In the genomic region with DNA sequence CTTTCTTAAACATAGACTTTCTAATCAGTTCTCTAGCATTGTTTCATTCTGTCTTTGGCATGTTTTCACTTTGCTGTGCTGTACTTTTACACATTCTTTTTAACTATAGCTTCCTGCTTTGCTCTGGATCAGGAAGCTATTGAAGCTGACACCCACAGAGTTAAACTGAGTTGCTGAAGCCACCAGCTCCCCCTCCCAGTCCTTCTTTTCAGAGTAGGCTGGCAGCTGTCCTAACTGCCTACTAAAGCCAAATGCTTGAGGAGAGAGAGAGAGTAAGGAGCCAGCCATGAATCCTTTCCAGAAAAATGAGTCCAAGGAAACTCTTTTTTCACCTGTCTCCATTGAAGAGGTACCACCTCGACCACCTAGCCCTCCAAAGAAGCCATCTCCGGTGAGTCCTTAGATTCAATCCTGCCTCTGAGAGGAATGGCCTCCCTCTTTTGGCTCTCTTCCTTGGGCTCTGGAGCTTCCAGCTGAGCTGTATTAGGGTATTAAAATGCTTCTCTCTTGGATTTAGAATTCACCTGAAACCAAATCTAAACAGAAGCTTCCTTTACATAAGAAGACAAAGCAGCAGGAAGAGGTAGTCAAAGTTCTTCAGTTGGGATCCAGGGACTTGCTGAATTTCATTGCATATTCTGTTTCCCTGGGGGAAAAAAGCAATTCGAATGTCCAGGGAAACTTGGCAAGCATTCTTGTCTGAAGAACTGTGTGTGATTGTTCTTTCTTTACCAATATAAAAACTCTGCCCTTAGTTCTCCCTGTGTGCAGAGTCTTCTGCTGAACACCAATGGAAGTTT, we compare ENCODE assay signal across 9 cellular contexts. TPM values are rescaled to one million over a fixed set of nuclear protein-coding genes. Genes with fewer than 3 reads are reported as not detected.
DNase-seq lines count a peak whose midpoint lies in the region; ATAC-seq and TF ChIP-seq lines count a peak whose summit lies in the region.
"Had no signal": no experiment of that assay in that cellular context is flagged by ENCODE, and none has a peak within 500 bp of the region (broad histone marks: within the 10 kb centered on the region; RNA-seq: fewer than 3 reads in every experiment).

A gene with protein sequence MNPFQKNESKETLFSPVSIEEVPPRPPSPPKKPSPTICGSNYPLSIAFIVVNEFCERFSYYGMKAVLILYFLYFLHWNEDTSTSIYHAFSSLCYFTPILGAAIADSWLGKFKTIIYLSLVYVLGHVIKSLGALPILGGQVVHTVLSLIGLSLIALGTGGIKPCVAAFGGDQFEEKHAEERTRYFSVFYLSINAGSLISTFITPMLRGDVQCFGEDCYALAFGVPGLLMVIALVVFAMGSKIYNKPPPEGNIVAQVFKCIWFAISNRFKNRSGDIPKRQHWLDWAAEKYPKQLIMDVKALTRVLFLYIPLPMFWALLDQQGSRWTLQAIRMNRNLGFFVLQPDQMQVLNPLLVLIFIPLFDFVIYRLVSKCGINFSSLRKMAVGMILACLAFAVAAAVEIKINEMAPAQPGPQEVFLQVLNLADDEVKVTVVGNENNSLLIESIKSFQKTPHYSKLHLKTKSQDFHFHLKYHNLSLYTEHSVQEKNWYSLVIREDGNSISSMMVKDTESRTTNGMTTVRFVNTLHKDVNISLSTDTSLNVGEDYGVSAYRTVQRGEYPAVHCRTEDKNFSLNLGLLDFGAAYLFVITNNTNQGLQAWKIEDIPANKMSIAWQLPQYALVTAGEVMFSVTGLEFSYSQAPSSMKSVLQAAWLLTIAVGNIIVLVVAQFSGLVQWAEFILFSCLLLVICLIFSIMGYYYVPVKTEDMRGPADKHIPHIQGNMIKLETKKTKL (plus strand): TSS at position 211 of the 800 bp plus-strand sequence. CDS start 76 bp downstream, at position 287.

- no peak within 1 kb of the TSS for H3K4ac ChIP-seq in H9 (ENCODE audit: low read depth, low read length)

- WGBS in H9 (ENCODE audit: extremely low coverage, insufficient read length, low lambda C conversion rate): no CpG with 5 or more reads among the region's 3 CpGs

- no peaks in the 10 kb centered on the region for H3K27me3 ChIP-seq in H9 (ENCODE audit: insufficient read depth, low read length)
- no peaks in the 10 kb centered on the region for H3K27me3 ChIP-seq in iPS-20b (ENCODE audit: insufficient read depth, low read length)
- H3K27me3 ChIP-seq: SJSA1 had no signal

- peak within 1 kb of the TSS; percentile 49 for H3K4me2 ChIP-seq in H9 (ENCODE audit: insufficient read depth, insufficient read length, low read length)

- no peak within 1 kb of the TSS for H3K23ac ChIP-seq in H9 (ENCODE audit: insufficient read length, low read depth, low read length)

- H3K36me3 Mint-ChIP-seq in H9 (ENCODE audit: insufficient read depth in 1 of 3, low read depth in 3 of 3) (peaks cover 9 to 15% (median 9%) of the 10 kb centered on the region in 3 experiments; a peak in 6 of 7 replicates), natural killer cell (no peaks in the 10 kb centered on the region)

- peaks cover 42 to 50% of the 10 kb centered on the region in 2 experiments for H3K4me1 Mint-ChIP-seq in H9
- no peaks in the 10 kb centered on the region for H3K4me1 Mint-ChIP-seq in natural killer cell

- no peaks in the 10 kb centered on the region for H4K20me1 ChIP-seq in H9 (ENCODE audit: control insufficient read depth, insufficient read depth, insufficient read length)

- H3K4me3 ChIP-seq in iPS-20b (ENCODE audit: low read length): peak within 1 kb of the TSS; percentile 66
- H3K4me3 ChIP-seq: SJSA1 had no signal

- H3K36me3 ChIP-seq in iPS-20b (ENCODE audit: insufficient read depth, low read depth, low read length): no peaks in the 10 kb centered on the region
- H3K36me3 ChIP-seq: SJSA1 had no signal

- H3K56ac ChIP-seq in H9 (ENCODE audit: insufficient read length, low read depth, low read length): no peak within 1 kb of the TSS

- no peaks in the 10 kb centered on the region for H3K23me2 ChIP-seq in H9 (ENCODE audit: insufficient read length, low read depth, low read length, poor library complexity, severe bottlenecking)

- H3K27me3 Mint-ChIP-seq in H9 (ENCODE audit: low read depth): no peaks in the 10 kb centered on the region
- no peaks in the 10 kb centered on the region for H3K27me3 Mint-ChIP-seq in natural killer cell (ENCODE audit: low read depth in 2 of 2)

- peak within 1 kb of the TSS; percentile 65 for H3K18ac ChIP-seq in H9 (ENCODE audit: insufficient read length, low read depth, low read length)

- no peak within 1 kb of the TSS for H2BK15ac ChIP-seq in H9 (ENCODE audit: low read depth, low read length)

- H2BK12ac ChIP-seq in H9 (ENCODE audit: insufficient read length, low read depth, low read length): no peak within 1 kb of the TSS

- no peak within 1 kb of the TSS for H4K8ac ChIP-seq in H9 (replicated peaks; ENCODE audit: insufficient read length, low read depth, low read length)

- peak within 1 kb of the TSS; percentile 34 to 66 for H3K4me3 Mint-ChIP-seq in H9
- H3K4me3 Mint-ChIP-seq in natural killer cell: no peak within 1 kb of the TSS

- DNase-seq in H9: peak; percentile 33
- peak in 19 of 61 donors; percentile 1 to 47 (median 8) for DNase-seq in caudate nucleus (lab: John Stamatoyannopoulos, UW)
- peak; percentile 49 for DNase-seq in putamen (ENCODE audit: low spot score)
- no peak for DNase-seq in stimulated activated CD4-positive, alpha-beta T cell treated with anti-CD3 and anti-CD28 coated beads, Interleukin-4, amount 100 ng/mL, for 4 hours
- no peak for DNase-seq in natural killer cell

- TF ChIP-seq CTCF in H9 (conservative IDR thresholded peaks at IDR 0.05): no peak
- TF ChIP-seq CTCF in natural killer cell (IDR thresholded peaks at IDR 0.05): no peak

- H3K79me2 ChIP-seq in H9 (ENCODE audit: insufficient read depth, low read length): no peaks in the 10 kb centered on the region

- H3K9ac ChIP-seq in H9 (ENCODE audit: extremely low read depth, insufficient read length, low read length): no peak within 1 kb of the TSS
- H3K9ac ChIP-seq in iPS-20b (ENCODE audit: low read depth, low read length): peak within 1 kb of the TSS; percentile 68; the same call in 1 of the 2 replicates

- no peak within 1 kb of the TSS for H4K5ac ChIP-seq in H9 (ENCODE audit: insufficient read length, low read depth, low read length)

- H3K9me3 ChIP-seq in H9 (ENCODE audit: control insufficient read depth, low read depth, low read length) (no peaks in the 10 kb centered on the region), iPS-20b (ENCODE audit: insufficient read depth, low read depth, low read length) (no peaks in the 10 kb centered on the region)
- H3K9me3 ChIP-seq: SJSA1 had no signal

- H3K27ac ChIP-seq in H9 (ENCODE audit: insufficient read length, low read depth, low read length): peak within 1 kb of the TSS; percentile 88
- H3K27ac ChIP-seq in caudate nucleus (ENCODE audit: low read depth, low read length): peak within 1 kb of the TSS; percentile 42
- peak within 1 kb of the TSS; percentile 94 for H3K27ac ChIP-seq in iPS-20b (ENCODE audit: low read length)
- H3K27ac ChIP-seq: SJSA1 had no signal

- intact Hi-C loops in natural killer cell (cut with micrococcal nuclease): no loop called here

- peaks cover 0 to 1% of the 10 kb centered on the region in 2 experiments; a peak in 2 of 5 replicates for H3K9me3 Mint-ChIP-seq in H9
- H3K9me3 Mint-ChIP-seq in natural killer cell: no peaks in the 10 kb centered on the region

- no peak within 1 kb of the TSS for H2BK5ac ChIP-seq in H9 (ENCODE audit: insufficient read length, low read length)

- H2BK20ac ChIP-seq in H9 (ENCODE audit: low read depth, low read length, poor library complexity, severe bottlenecking): peak within 1 kb of the TSS; percentile 94

- peak within 1 kb of the TSS; percentile 73; the same call in 1 of the 2 replicates for H3K14ac ChIP-seq in H9 (ENCODE audit: insufficient read depth, low read length)

- no peaks in the 10 kb centered on the region for H3K79me1 ChIP-seq in H9 (ENCODE audit: insufficient read depth, low read depth, low read length, poor library complexity, severe bottlenecking)

- H3T11ph ChIP-seq in H9 (ENCODE audit: low read length): peak within 1 kb of the TSS; percentile 54

- peak within 1 kb of the TSS; percentile 91 for H2BK120ac ChIP-seq in H9 (ENCODE audit: low read depth, low read length, poor library complexity, severe bottlenecking)

- H3K4me1 ChIP-seq in H9 (ENCODE audit: insufficient read depth, low read length) (peaks cover 4% of the 10 kb centered on the region; the same call in 1 of the 2 replicates), iPS-20b (ENCODE audit: insufficient read depth, low read length) (peaks cover 32% of the 10 kb centered on the region)
- H3K4me1 ChIP-seq: SJSA1 had no signal

- H3K27ac Mint-ChIP-seq in H9: peak within 1 kb of the TSS; percentile 77 to 99 (median 98)
- no peak within 1 kb of the TSS for H3K27ac Mint-ChIP-seq in natural killer cell

- H4K91ac ChIP-seq in H9 (ENCODE audit: insufficient read length, low read depth, low read length): no peak within 1 kb of the TSS

- H2AK5ac ChIP-seq in H9 (ENCODE audit: insufficient read length, low read length): no peak within 1 kb of the TSS

- H2AFZ ChIP-seq in H9 (ENCODE audit: low read length): peak within 1 kb of the TSS; percentile 18

- ATAC-seq in SK-N-SH treated with all-trans-retinoic acid at 6 μM for 48 hours (no peak), GM18873 (IDR thresholded peaks at IDR 0.05; ENCODE audit: low FRiP score, unreplicated experiment) (no peak), natural killer cell (no peak)

TF ChIP-seq in SK-N-SH treated with all-trans-retinoic acid at 6 μM for 48 hours, 23 proteins besides CTCF, POLR2A, EP300 and RAD21 (continues in another document):
- no peak for TF ChIP-seq PPARA (CRISPR knock-in tag; IDR thresholded peaks at IDR 0.05; ENCODE audit: borderline replicate concordance)
- no peak for TF ChIP-seq TCF4 (CRISPR knock-in tag; IDR thresholded peaks at IDR 0.05; ENCODE audit: borderline replicate concordance)
- no peak for TF ChIP-seq ZFP30 (CRISPR knock-in tag; IDR thresholded peaks at IDR 0.05)
- TF ChIP-seq TOX (CRISPR knock-in tag; IDR thresholded peaks at IDR 0.05; ENCODE audit: borderline replicate concordance): no peak
- TF ChIP-seq, protein P1, sequence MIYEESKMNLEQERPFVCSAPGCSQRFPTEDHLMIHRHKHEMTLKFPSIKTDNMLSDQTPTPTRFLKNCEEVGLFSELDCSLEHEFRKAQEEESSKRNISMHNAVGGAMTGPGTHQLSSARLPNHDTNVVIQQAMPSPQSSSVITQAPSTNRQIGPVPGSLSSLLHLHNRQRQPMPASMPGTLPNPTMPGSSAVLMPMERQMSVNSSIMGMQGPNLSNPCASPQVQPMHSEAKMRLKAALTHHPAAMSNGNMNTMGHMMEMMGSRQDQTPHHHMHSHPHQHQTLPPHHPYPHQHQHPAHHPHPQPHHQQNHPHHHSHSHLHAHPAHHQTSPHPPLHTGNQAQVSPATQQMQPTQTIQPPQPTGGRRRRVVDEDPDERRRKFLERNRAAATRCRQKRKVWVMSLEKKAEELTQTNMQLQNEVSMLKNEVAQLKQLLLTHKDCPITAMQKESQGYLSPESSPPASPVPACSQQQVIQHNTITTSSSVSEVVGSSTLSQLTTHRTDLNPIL (CRISPR knock-in tag; IDR thresholded peaks at IDR 0.05; ENCODE audit: low read depth): no peak

RNA-seq across cellular contexts. Expression of the gene that starts here (rescaled TPM):
- 2.3 and 2.4 TPM in 2 replicates for total RNA-seq in H9 (2021)
- total RNA-seq in natural killer cell: 1 to 10 TPM in 2 of 3 donors, under 1 TPM in 1; 0.78 to 4.4 (median 2.2) TPM
- total RNA-seq: SJSA1 had no signal

Comparison
In these comparisons a context has a peak if more than half of its experiments do, and no peak if none do; other contexts are left out.
1. DNase-seq: peak in H9 (single experiment) and putamen (single experiment); none in stimulated activated CD4-positive, alpha-beta T cell treated with anti-CD3 and anti-CD28 coated beads, Interleukin-4, amount 100 ng/mL, for 4 hours (0 of 2) and natural killer cell (single experiment).
2. H3K27ac ChIP-seq: peak in every context shown above with its lines; median percentile 94 in iPS-20b; 88 in H9; 42 in caudate nucleus.
3. H3K27ac Mint-ChIP-seq: peak in H9 (3 of 3); none in natural killer cell (0 of 2).